Comparison of ENCODE assay signal across 8 cellular contexts in the genomic region with DNA sequence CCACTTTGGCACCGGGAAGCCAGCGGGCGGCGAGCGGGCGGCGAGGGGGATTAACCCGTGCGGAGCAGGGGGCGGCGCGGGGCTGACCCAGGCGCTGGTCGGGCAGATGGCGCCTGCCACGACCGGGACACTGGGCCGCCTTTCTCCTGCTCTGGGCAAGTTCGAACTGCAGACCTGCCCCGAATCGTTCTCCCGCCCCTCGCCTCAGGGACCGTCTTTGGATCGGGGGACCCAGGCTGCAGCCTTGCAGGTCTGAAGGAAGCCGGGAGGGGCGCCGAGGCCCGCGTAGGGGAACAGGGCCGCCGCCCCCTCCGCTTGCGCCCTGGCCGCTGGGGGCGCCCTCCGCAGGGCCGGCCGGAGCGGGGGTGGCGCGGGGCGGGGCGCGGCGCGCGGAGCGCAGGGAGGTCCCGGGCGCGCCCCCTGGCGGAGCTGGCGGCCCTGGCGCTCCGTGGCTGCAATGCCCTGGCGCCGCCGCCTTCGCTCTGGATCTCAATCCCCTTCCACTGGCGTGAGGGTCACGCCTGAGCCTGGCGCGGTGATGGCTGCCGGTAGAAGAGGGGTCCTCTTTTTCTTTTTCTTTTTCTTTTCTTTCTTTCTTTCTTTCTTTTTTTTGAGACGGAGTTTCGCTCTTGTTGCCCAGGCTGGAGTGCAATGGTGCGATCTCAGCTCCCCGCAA. TPM values are rescaled to one million over a fixed set of nuclear protein-coding genes. Genes with fewer than 3 reads are reported as not detected.
DNase-seq lines count a peak whose midpoint lies in the region; TF ChIP-seq lines count a peak whose summit lies in the region.

No MANE protein-coding gene starts in this region.

- H3K27ac ChIP-seq in GM23248 (peak overlapping the region; percentile 48), hepatocyte (no peak overlapping the region), vagina (peak overlapping the region; percentile 72)

- 8 to 12% methylated on average over 25 to 53 of the region's 69 CpGs for WGBS in GM23248 (ENCODE audit: low coverage in 1 of 2, low lambda C conversion rate in 2 of 2, missing lambda C conversion rate in 2 of 2), 2 experiments
- WGBS in hepatocyte (ENCODE audit: low lambda C conversion rate, missing lambda C conversion rate): 9% methylated on average over 45 of the region's 69 CpGs

- H3K36me3 ChIP-seq in GM23248 (ENCODE audit: low read depth): no peaks in the 10 kb centered on the region
- no peaks in the 10 kb centered on the region for H3K36me3 ChIP-seq in hepatocyte (replicated peaks; ENCODE audit: insufficient read depth, low read depth)
- H3K36me3 ChIP-seq in vagina: no peaks in the 10 kb centered on the region

- intact Hi-C loops in vagina (cut with DNase I): loop anchor here (2.0 to 5.0 kb wide), 2 partner anchors 100 to 112 kb away; partner anchors contain the start of genes AREL1 and FCF1

- H2AFZ ChIP-seq in GM23248 (peak overlapping the region; percentile 83), hepatocyte (peak overlapping the region; percentile 89)

- H3K27me3 ChIP-seq in GM23248 (replicated peaks; ENCODE audit: insufficient read depth) (no peaks in the 10 kb centered on the region), hepatocyte (peaks cover 22% of the 10 kb centered on the region), vagina (no peaks in the 10 kb centered on the region)

- peaks cover 64% of the 10 kb centered on the region for H3K4me1 ChIP-seq in GM23248 (ENCODE audit: insufficient read depth)
- H3K4me1 ChIP-seq in hepatocyte (ENCODE audit: insufficient read depth): no peaks in the 10 kb centered on the region
- H3K4me1 ChIP-seq in vagina: peaks cover 68% of the 10 kb centered on the region

- peak; percentile 61 for TF ChIP-seq CTCF in hepatocyte (IDR thresholded peaks at IDR 0.05; ENCODE audit: poor library complexity)
- peak; percentile 15 to 41 (median 30) for TF ChIP-seq CTCF in vagina (IDR thresholded peaks at IDR 0.05)

- H3K9ac ChIP-seq in GM23248: peak overlapping the region; percentile 75

- H3K4me2 ChIP-seq in GM23248 (ENCODE audit: unreplicated experiment): peak overlapping the region; percentile 92
- peak overlapping the region; percentile 88 for H3K4me2 ChIP-seq in hepatocyte

- in situ Hi-C loops in GM23248 (cut with MboI): no loop called here

- peak overlapping the region; percentile 97 for H3K4me3 ChIP-seq in GM23248
- peak overlapping the region; percentile 50 for H3K4me3 ChIP-seq in hepatocyte
- peak overlapping the region; percentile 62 to 71 for H3K4me3 ChIP-seq in vagina

- H4K20me1 ChIP-seq in GM23248 (ENCODE audit: insufficient read depth): no peaks in the 10 kb centered on the region
- H4K20me1 ChIP-seq in hepatocyte (ENCODE audit: insufficient read depth, poor library complexity, severe bottlenecking): no peaks in the 10 kb centered on the region

- no peaks in the 10 kb centered on the region for H3K9me2 ChIP-seq in GM23248 (ENCODE audit: insufficient read depth)
- H3K9me2 ChIP-seq in hepatocyte (replicated peaks; ENCODE audit: insufficient read depth): no peaks in the 10 kb centered on the region

- peaks cover 49% of the 10 kb centered on the region for H3F3A ChIP-seq in GM23248 (ENCODE audit: insufficient read depth)

- DNase-seq in DMS 273 (lab: John Stamatoyannopoulos, UW; ENCODE audit: unreplicated experiment) (peak; percentile 95), GM23248 (peak; percentile 94), NAMALWA (ENCODE audit: low spot score) (peak; percentile 72), T-helper 22 cell (ENCODE audit: low read depth) (peak; percentile 68), anterior cingulate cortex (lab: John Stamatoyannopoulos, UW) (peak in 40 of 58 donors; percentile 8 to 69 (median 32)), hepatocyte (ENCODE audit: low spot score) (peak; percentile 93), retina (peak; percentile 85), vagina (ENCODE audit: extremely low spot score in 2 of 2) (no peak)

- no peak for TF ChIP-seq POLR2A in vagina (IDR thresholded peaks at IDR 0.05)

- no peaks in the 10 kb centered on the region for H3K9me3 ChIP-seq in GM23248 (ENCODE audit: low read depth)
- no peaks in the 10 kb centered on the region for H3K9me3 ChIP-seq in hepatocyte (ENCODE audit: low read depth)
- no peaks in the 10 kb centered on the region for H3K9me3 ChIP-seq in vagina

- H3K79me2 ChIP-seq in GM23248 (ENCODE audit: insufficient read depth) (peaks cover 67% of the 10 kb centered on the region), hepatocyte (no peaks in the 10 kb centered on the region)

RNA-seq across cellular contexts. Expression of gene LTBP2, which starts 0.4 kb away (rescaled TPM):
- total RNA-seq in GM23248 (2014; rRNA removed; shearing (Covaris generic)): 441 and 456 TPM in 2 replicates
- 73.5 and 73.7 TPM in 2 replicates for polyA plus RNA-seq in GM23248 (2016; fragmentation: Nextera tagmentation; extraction: Ambion mirVana)
- 3.0 and 8.6 TPM in 2 replicates for total RNA-seq in hepatocyte
- 6.7 and 7.6 TPM in 2 replicates for polyA plus RNA-seq in hepatocyte
- total RNA-seq in vagina: 52.5 TPM

Comparison
In these comparisons a context has a peak if more than half of its experiments do, and no peak if none do; other contexts are left out.
1. DNase-seq: peak in DMS 273 (single experiment), GM23248 (single experiment), NAMALWA (single experiment), T-helper 22 cell (single experiment), anterior cingulate cortex (40 of 58), hepatocyte (single experiment) and retina (single experiment); none in vagina (0 of 2).
2. Peak in every context shown above with its lines, with median percentiles within 50 percentile points of each other: H3K4me3 ChIP-seq.